Comparison of ENCODE assay signal across 28 cellular contexts in the genomic region with DNA sequence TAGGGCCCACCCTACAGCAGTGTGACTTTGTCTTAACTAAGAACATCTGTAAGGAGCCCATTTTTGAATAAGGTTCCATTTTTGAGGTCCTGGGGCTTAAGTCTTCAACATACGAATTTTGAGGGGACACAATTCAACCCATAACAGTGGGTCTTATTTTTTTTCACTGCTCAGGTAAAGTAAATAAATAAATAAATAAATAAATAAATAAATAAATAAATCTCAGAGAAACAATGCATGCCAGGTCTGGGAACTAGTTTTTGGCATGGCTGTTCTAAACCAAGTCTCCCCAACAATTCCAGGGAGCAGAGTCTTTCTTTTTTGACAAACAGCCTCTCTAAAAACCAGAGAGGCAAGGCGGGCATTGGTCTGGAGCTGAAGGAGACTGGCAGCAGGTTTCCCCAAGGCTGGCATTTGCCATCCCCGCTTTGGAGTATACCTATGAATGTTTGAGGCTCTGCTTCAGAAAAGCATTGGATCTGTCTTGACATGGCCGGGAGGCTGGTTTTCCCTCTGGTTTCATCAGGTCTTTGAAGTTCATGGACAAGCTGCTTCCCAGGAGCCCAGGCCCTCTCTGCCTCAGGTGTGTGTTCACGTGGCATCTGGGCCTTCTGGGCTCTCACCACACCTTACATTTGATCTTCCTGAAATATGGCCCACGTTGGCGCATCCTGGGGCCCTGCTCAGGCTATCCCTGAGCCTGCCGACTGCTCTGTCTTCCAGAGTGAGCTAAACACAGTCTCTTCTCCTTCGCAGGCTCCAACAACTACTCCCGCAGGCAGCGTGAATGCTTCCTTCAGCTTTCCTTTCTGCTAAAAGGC.
"Had no signal": no experiment of that assay in that cellular context is flagged by ENCODE, and none has a peak within 500 bp of the region (broad histone marks: within the 10 kb centered on the region; RNA-seq: fewer than 3 reads in every experiment).

No MANE protein-coding gene starts in this region.

- H3K4me3 ChIP-seq: neural progenitor cell, ovary, psoas muscle, right lobe of liver, sigmoid colon, suprapubic skin, testis, tibial artery, transverse colon, upper lobe of left lung had no signal

- H3K4me1 ChIP-seq: parathyroid adenoma, psoas muscle, right lobe of liver, sigmoid colon, suprapubic skin, testis, tibial artery, transverse colon, upper lobe of left lung had no signal

- H3K27me3 Mint-ChIP-seq: stimulated activated naive CD8-positive, alpha-beta T cell treated with anti-CD3 and anti-CD28 coated beads, Interleukin-15, amount 100 ng/mL, for 72 hours had no signal

- H3K4me3 Mint-ChIP-seq: naive thymus-derived CD4-positive, alpha-beta T cell; natural killer cell; nephron; neural progenitor cell; stimulated activated effector memory CD8-positive, alpha-beta T cell treated with anti-CD3 and anti-CD28 coated beads, Interleukin-12 subunit alpha, Interleukin-12 subunit beta, amount 100 ng/mL, for 72 hours; stimulated activated naive B cell treated with anti-CD40 and anti-IgM and Interleukin-4, amounts not matched to agents 10 μg/mL and 1 μg/mL and 100 μg/mL, for 72 hours; stimulated activated naive CD8-positive, alpha-beta T cell treated with anti-CD3 and anti-CD28 coated beads, Interleukin-15, amount 100 ng/mL, for 72 hours had no signal

- ATAC-seq: naive thymus-derived CD4-positive, alpha-beta T cell; natural killer cell; psoas muscle; right cardiac atrium; right lobe of liver; stimulated activated effector memory CD8-positive, alpha-beta T cell treated with anti-CD3 and anti-CD28 coated beads, Interleukin-12 subunit alpha, Interleukin-12 subunit beta, amount 100 ng/mL, for 72 hours; stimulated activated naive B cell treated with anti-CD40 and anti-IgM and Interleukin-4, amounts not matched to agents 10 μg/mL and 1 μg/mL and 100 μg/mL, for 72 hours; stimulated activated naive CD8-positive, alpha-beta T cell treated with anti-CD3 and anti-CD28 coated beads, Interleukin-15, amount 100 ng/mL, for 72 hours; stimulated activated naive CD8-positive, alpha-beta T cell treated with anti-CD3 and anti-CD28 coated beads, Interleukin-15, Interleukin-2, amounts not matched to agents 100 U/mL and 50 U/mL, for 24 hours had no signal

- H3K9me3 ChIP-seq: ovary, psoas muscle, right lobe of liver, sigmoid colon, suprapubic skin, testis, tibial artery, transverse colon, upper lobe of left lung had no signal

- H3K27me3 ChIP-seq: neural progenitor cell, ovary, right lobe of liver, sigmoid colon, testis, upper lobe of left lung had no signal

- H3K36me3 ChIP-seq: neural progenitor cell, ovary, right lobe of liver, sigmoid colon, suprapubic skin, tibial artery, transverse colon, upper lobe of left lung had no signal

- H3K9ac ChIP-seq: neural progenitor cell, parathyroid adenoma had no signal

- DNase-seq: naive thymus-derived CD4-positive, alpha-beta T cell; natural killer cell; occipital lobe; ovary; posterior cingulate gyrus; psoas muscle; right cardiac atrium; right lobe of liver; sigmoid colon; small intestine; stimulated activated CD4-positive, alpha-beta T cell treated with anti-CD3 and anti-CD28 coated beads, Interleukin-15, amount 100 ng/mL, for 24 hours; stimulated activated CD4-positive, alpha-beta T cell treated with anti-CD3 and anti-CD28 coated beads, Interleukin-2, amount 100 ng/mL, for 24 hours; stimulated activated CD4-positive, alpha-beta T cell treated with anti-CD3 and anti-CD28 coated beads, Interleukin-2, amount 100 ng/mL, for 48 hours; stimulated activated CD4-positive, alpha-beta T cell treated with anti-CD3 and anti-CD28 coated beads, Interleukin-4, amount 100 ng/mL, for 24 hours; stimulated activated naive B cell treated with anti-CD40 and anti-IgM and Interleukin-4, amounts not matched to agents 10 μg/mL and 1 μg/mL and 100 μg/mL, for 72 hours; stimulated activated naive CD8-positive, alpha-beta T cell treated with anti-CD3 and anti-CD28 coated beads, Interleukin-15, amount 100 ng/mL, for 72 hours; stimulated activated naive CD8-positive, alpha-beta T cell treated with anti-CD3 and anti-CD28 coated beads, Interleukin-15, Interleukin-2, amounts not matched to agents 100 U/mL and 50 U/mL, for 24 hours; substantia nigra; testis; tibial artery; transverse colon; upper lobe of left lung had no signal

- H3K4me1 Mint-ChIP-seq: natural killer cell; stimulated activated effector memory CD8-positive, alpha-beta T cell treated with anti-CD3 and anti-CD28 coated beads, Interleukin-12 subunit alpha, Interleukin-12 subunit beta, amount 100 ng/mL, for 72 hours; stimulated activated naive B cell treated with anti-CD40 and anti-IgM and Interleukin-4, amounts not matched to agents 10 μg/mL and 1 μg/mL and 100 μg/mL, for 72 hours had no signal

- H3K27ac Mint-ChIP-seq: natural killer cell; nephron; neural progenitor cell; progenitor cell of endocrine pancreas; stimulated activated effector memory CD8-positive, alpha-beta T cell treated with anti-CD3 and anti-CD28 coated beads, Interleukin-12 subunit alpha, Interleukin-12 subunit beta, amount 100 ng/mL, for 72 hours; stimulated activated naive B cell treated with anti-CD40 and anti-IgM and Interleukin-4, amounts not matched to agents 10 μg/mL and 1 μg/mL and 100 μg/mL, for 72 hours; stimulated activated naive CD8-positive, alpha-beta T cell treated with anti-CD3 and anti-CD28 coated beads, Interleukin-15, amount 100 ng/mL, for 72 hours had no signal

- H3K79me2 ChIP-seq: parathyroid adenoma had no signal

- H3K36me3 Mint-ChIP-seq: natural killer cell; neural progenitor cell; stimulated activated effector memory CD8-positive, alpha-beta T cell treated with anti-CD3 and anti-CD28 coated beads, Interleukin-12 subunit alpha, Interleukin-12 subunit beta, amount 100 ng/mL, for 72 hours; stimulated activated naive B cell treated with anti-CD40 and anti-IgM and Interleukin-4, amounts not matched to agents 10 μg/mL and 1 μg/mL and 100 μg/mL, for 72 hours had no signal

- H3K27ac ChIP-seq: neural progenitor cell, ovary, parathyroid adenoma, psoas muscle, right lobe of liver, sigmoid colon, suprapubic skin, testis, tibial artery, transverse colon, upper lobe of left lung had no signal

- H3K9me3 Mint-ChIP-seq: natural killer cell; neural progenitor cell; stimulated activated effector memory CD8-positive, alpha-beta T cell treated with anti-CD3 and anti-CD28 coated beads, Interleukin-12 subunit alpha, Interleukin-12 subunit beta, amount 100 ng/mL, for 72 hours had no signal

- H3K4me2 ChIP-seq: neural progenitor cell had no signal
